In genomic region chr4:134426821-134427220, GRCh38 we compare ENCODE assay signal across 21 cellular contexts.
DNase-seq lines count a peak whose midpoint lies in the region; ATAC-seq and TF ChIP-seq lines count a peak whose summit lies in the region.
"Had no signal": no experiment of that assay in that cellular context is flagged by ENCODE, and none has a peak within 500 bp of the region (broad histone marks: within the 10 kb centered on the region; RNA-seq: fewer than 3 reads in every experiment).

No MANE protein-coding gene starts in this region.

- no peaks in the 10 kb centered on the region for H3K4me1 ChIP-seq in PC-3 (ENCODE audit: insufficient read depth, low read length)
- H3K4me1 ChIP-seq: BLaER1 had no signal

- ATAC-seq in PC-3 (peak; percentile 81), GM21723 (IDR thresholded peaks at IDR 0.05; ENCODE audit: unreplicated experiment) (no peak)

- POLR2A ChIA-PET in PC-3 (lab: Charles Lee; ENCODE audit: unreplicated experiment): no interaction called here

- H2AFZ ChIP-seq in PC-3 (ENCODE audit: low read length): no peak overlapping the region

- CTCF ChIA-PET in PC-3 (lab: Charles Lee): no interaction called here

- DNase-seq in DMS53 (lab: John Stamatoyannopoulos, UW) (peak; percentile 13), DMS53 treated with DMSO at 0.1 percent for 48 hours (lab: John Stamatoyannopoulos, UW; ENCODE audit: unreplicated experiment) (no peak), LNCaP clone FGC (ENCODE audit: low read depth) (peak; percentile 95), PC-3 (peak; percentile 20), coronary artery (ENCODE audit: low spot score) (no peak), NCI-H128 (lab: John Stamatoyannopoulos, UW; ENCODE audit: unreplicated experiment) (no peak)
- DNase-seq: 8988T; ACHN; BE2C; C1 segment of cervical spinal cord; CD4-positive, alpha-beta memory T cell; CD4-positive, CD25-positive, alpha-beta regulatory T cell; CD8-positive, alpha-beta memory T cell; COR-L47; DMS 273 treated with DMSO at 0.1 percent for 48 hours; DMS153; DMS79; GF-D8 had no signal

- no peaks in the 10 kb centered on the region for H3K9me2 ChIP-seq in PC-3 (replicated peaks; ENCODE audit: low read length)

- intact Hi-C loops in PC-3 (cut with micrococcal nuclease): no loop called here

- no peak overlapping the region for H3K9ac ChIP-seq in PC-3 (ENCODE audit: low read length)
- H3K9ac ChIP-seq: BLaER1 had no signal

- H3K27ac ChIP-seq in 22Rv1 (peak overlapping the region; percentile 46), PC-3 (ENCODE audit: low read length) (no peak overlapping the region), coronary artery (no peak overlapping the region)
- H3K27ac ChIP-seq: BLaER1 had no signal

- no peaks in the 10 kb centered on the region for H3K36me3 ChIP-seq in PC-3 (ENCODE audit: low read depth, low read length)
- H3K36me3 ChIP-seq: BE2C, BLaER1 had no signal

- no peaks in the 10 kb centered on the region for H4K20me1 ChIP-seq in PC-3 (ENCODE audit: low read length)
- H4K20me1 ChIP-seq: BLaER1 had no signal

- no peaks in the 10 kb centered on the region for H3K79me2 ChIP-seq in PC-3 (ENCODE audit: low read length)

- no peak overlapping the region for H3K4me2 ChIP-seq in PC-3 (ENCODE audit: low read length)
- H3K4me2 ChIP-seq: BLaER1 had no signal

- H3K27me3 ChIP-seq in PC-3 (ENCODE audit: low read length): no peaks in the 10 kb centered on the region
- H3K27me3 ChIP-seq: BE2C, BLaER1 had no signal

- H3K4me3 ChIP-seq in LNCaP clone FGC (ENCODE audit: low read depth, low read length): no peak overlapping the region
- H3K4me3 ChIP-seq in PC-3 (ENCODE audit: low read length): no peak overlapping the region
- H3K4me3 ChIP-seq in coronary artery: no peak overlapping the region
- H3K4me3 ChIP-seq: BLaER1 had no signal

- BruUV-seq in PC-3 (replicated peaks; lab: Mats Ljungman, UMichigan): no TSS peak

- no peaks in the 10 kb centered on the region for H3F3A ChIP-seq in PC-3 (ENCODE audit: low read length, unreplicated experiment)

- no peaks in the 10 kb centered on the region for H3K9me3 ChIP-seq in PC-3 (ENCODE audit: low read length)
- H3K9me3 ChIP-seq: BE2C, BLaER1 had no signal

- TF ChIP-seq CTCF in 22Rv1 (IDR thresholded peaks at IDR 0.05) (no peak), LNCaP clone FGC (IDR thresholded peaks at IDR 0.05; ENCODE audit: control insufficient read depth, extremely low read depth, insufficient read depth) (no peak), PC-3 (conservative IDR thresholded peaks at IDR 0.05; ENCODE audit: low read depth, low read length) (no peak), coronary artery (IDR thresholded peaks at IDR 0.05) (no peak)

Comparison
In these comparisons a context has a peak if more than half of its experiments do, and no peak if none do; other contexts are left out.
1. DNase-seq: peak in DMS53 (single experiment), LNCaP clone FGC (single experiment) and PC-3 (single experiment); none in DMS53 treated with DMSO at 0.1 percent for 48 hours (single experiment), coronary artery (single experiment) and NCI-H128 (single experiment).